Comparison of ENCODE assay signal across 17 cellular contexts in genomic region chr3:11539677-11540076, GRCh38.
DNase-seq lines count a peak whose midpoint lies in the region; ATAC-seq and TF ChIP-seq lines count a peak whose summit lies in the region.
"Had no signal": no experiment of that assay in that cellular context is flagged by ENCODE, and none has a peak within 500 bp of the region (broad histone marks: within the 10 kb centered on the region; RNA-seq: fewer than 3 reads in every experiment).

No MANE protein-coding gene starts in this region.

- peaks cover 29% of the 10 kb centered on the region for H3K4me1 Mint-ChIP-seq in neural progenitor cell
- peaks cover 76% of the 10 kb centered on the region for H3K4me1 Mint-ChIP-seq in nephron progenitor cell
- H3K4me1 Mint-ChIP-seq: activated CD4-positive, alpha-beta memory T cell treated with anti-CD3 and anti-CD28 coated beads, Interleukin-2, amount 10 ng/mL, durations not matched to agents 7 days and 5 days; activated naive CD8-positive, alpha-beta T cell treated with anti-CD3 and anti-CD28 coated beads, Interleukin-2, amount 50 U/mL, for 24 hours; B cell had no signal

- DNase-seq in DMS153 treated with DMSO at 0.1 percent for 48 hours (lab: John Stamatoyannopoulos, UW; ENCODE audit: unreplicated experiment) (peak; percentile 13), NCI-H1417 treated with DMSO at 0.1 percent for 48 hours (lab: John Stamatoyannopoulos, UW) (peak; percentile 42), neural progenitor cell (ENCODE audit: low spot score) (no peak), Ammon's horn (ENCODE audit: low spot score) (no peak), nephron progenitor cell (no peak), sciatic nerve (ENCODE audit: low spot score) (no peak)
- DNase-seq in stimulated activated CD4-positive, alpha-beta T cell treated with anti-CD3 and anti-CD28 coated beads, Interleukin-2, amount 100 ng/mL, for 24 hours = no peak
- DNase-seq: activated CD4-positive, alpha-beta memory T cell treated with anti-CD3 and anti-CD28 coated beads, Interleukin-2, amount 10 ng/mL, durations not matched to agents 7 days and 5 days; activated naive CD8-positive, alpha-beta T cell treated with anti-CD3 and anti-CD28 coated beads, Interleukin-2, amount 50 U/mL, for 24 hours; activated T-cell treated with anti-CD3 and anti-CD28 coated beads, Interleukin-2, amount 50 U/mL, for 72 hours; effector CD4-positive, alpha-beta T cell; HFFc6 had no signal

- peaks cover 10% of the 10 kb centered on the region for H3K36me3 Mint-ChIP-seq in neural progenitor cell
- H3K36me3 Mint-ChIP-seq in nephron progenitor cell (ENCODE audit: low read depth) = peaks cover 14% of the 10 kb centered on the region

- H3K4me1 ChIP-seq in neural progenitor cell = peaks cover 12% of the 10 kb centered on the region

- H3K27ac ChIP-seq in VCaP = peak overlapping the region; percentile 67
- no peak overlapping the region for H3K27ac ChIP-seq in neural progenitor cell
- H3K27ac ChIP-seq: breast epithelium, heart left ventricle, SK-N-MC had no signal

- no peaks in the 10 kb centered on the region for H3K79me2 ChIP-seq in neural progenitor cell (ENCODE audit: low read depth)

- no peak overlapping the region for H3K4me3 Mint-ChIP-seq in neural progenitor cell
- H3K4me3 Mint-ChIP-seq in nephron progenitor cell = no peak overlapping the region
- H3K4me3 Mint-ChIP-seq: activated CD4-positive, alpha-beta memory T cell treated with anti-CD3 and anti-CD28 coated beads, Interleukin-2, amount 10 ng/mL, durations not matched to agents 7 days and 5 days; activated naive CD8-positive, alpha-beta T cell treated with anti-CD3 and anti-CD28 coated beads, Interleukin-2, amount 50 U/mL, for 24 hours; activated T-cell treated with anti-CD3 and anti-CD28 coated beads, Interleukin-2, amount 50 U/mL, for 72 hours; B cell; HFFc6 had no signal

- H3K9me3 Mint-ChIP-seq in neural progenitor cell = peaks cover 6% of the 10 kb centered on the region
- H3K9me3 Mint-ChIP-seq in nephron progenitor cell = no peaks in the 10 kb centered on the region
- H3K9me3 Mint-ChIP-seq: activated CD4-positive, alpha-beta memory T cell treated with anti-CD3 and anti-CD28 coated beads, Interleukin-2, amount 10 ng/mL, durations not matched to agents 7 days and 5 days; activated naive CD8-positive, alpha-beta T cell treated with anti-CD3 and anti-CD28 coated beads, Interleukin-2, amount 50 U/mL, for 24 hours; activated T-cell treated with anti-CD3 and anti-CD28 coated beads, Interleukin-2, amount 50 U/mL, for 72 hours; HFFc6 had no signal

- H2AFZ ChIP-seq in neural progenitor cell (replicated peaks) = no peak overlapping the region

- intact Hi-C loops in sciatic nerve (cut with DNase I) = no loop called here

- H3K4me2 ChIP-seq in neural progenitor cell = no peak overlapping the region

- H3K27me3 ChIP-seq in neural progenitor cell = no peaks in the 10 kb centered on the region
- H3K27me3 ChIP-seq: breast epithelium, heart left ventricle had no signal

- no peaks in the 10 kb centered on the region for H4K20me1 ChIP-seq in neural progenitor cell (ENCODE audit: low read depth)

- ATAC-seq in sciatic nerve = no peak
- ATAC-seq: activated naive CD8-positive, alpha-beta T cell treated with anti-CD3 and anti-CD28 coated beads, Interleukin-2, amount 50 U/mL, for 24 hours; activated T-cell treated with anti-CD3 and anti-CD28 coated beads, Interleukin-2, amount 50 U/mL, for 72 hours; heart left ventricle had no signal

- no peaks in the 10 kb centered on the region for H3F3A ChIP-seq in neural progenitor cell (ENCODE audit: low read depth)

- H3K27me3 Mint-ChIP-seq in neural progenitor cell (ENCODE audit: insufficient read depth, low read depth) (peaks cover 4% of the 10 kb centered on the region), nephron progenitor cell (ENCODE audit: low read depth, poor library complexity) (peaks cover 8% of the 10 kb centered on the region)
- H3K27me3 Mint-ChIP-seq: activated CD4-positive, alpha-beta memory T cell treated with anti-CD3 and anti-CD28 coated beads, Interleukin-2, amount 10 ng/mL, durations not matched to agents 7 days and 5 days; activated naive CD8-positive, alpha-beta T cell treated with anti-CD3 and anti-CD28 coated beads, Interleukin-2, amount 50 U/mL, for 24 hours; B cell had no signal

- H3K9me3 ChIP-seq in neural progenitor cell (ENCODE audit: low read depth) = no peaks in the 10 kb centered on the region
- H3K9me3 ChIP-seq: breast epithelium had no signal

- H3K4me3 ChIP-seq in neural progenitor cell = no peak overlapping the region
- H3K4me3 ChIP-seq: breast epithelium, heart left ventricle, SK-N-MC had no signal

- H3K27ac Mint-ChIP-seq in neural progenitor cell (peak overlapping the region; percentile 58), nephron progenitor cell (no peak overlapping the region)
- H3K27ac Mint-ChIP-seq: activated CD4-positive, alpha-beta memory T cell treated with anti-CD3 and anti-CD28 coated beads, Interleukin-2, amount 10 ng/mL, durations not matched to agents 7 days and 5 days; activated naive CD8-positive, alpha-beta T cell treated with anti-CD3 and anti-CD28 coated beads, Interleukin-2, amount 50 U/mL, for 24 hours; activated T-cell treated with anti-CD3 and anti-CD28 coated beads, Interleukin-2, amount 50 U/mL, for 72 hours; B cell; HFFc6 had no signal

- no peaks in the 10 kb centered on the region for H3K36me3 ChIP-seq in neural progenitor cell
- H3K36me3 ChIP-seq: breast epithelium, heart left ventricle had no signal

- TF ChIP-seq CTCF in VCaP (conservative IDR thresholded peaks at IDR 0.05) = peak; percentile 91
- TF ChIP-seq CTCF in neural progenitor cell (IDR thresholded peaks at IDR 0.05) = peak; percentile 12
- no peak for TF ChIP-seq CTCF in nephron progenitor cell (IDR thresholded peaks at IDR 0.05)

- H3K9ac ChIP-seq in neural progenitor cell = no peak overlapping the region

Comparison
In these comparisons a context has a peak if more than half of its experiments do, and no peak if none do; other contexts are left out.
1. DNase-seq: peak in DMS153 treated with DMSO at 0.1 percent for 48 hours (single experiment) and NCI-H1417 treated with DMSO at 0.1 percent for 48 hours (single experiment); none in neural progenitor cell (single experiment), Ammon's horn (single experiment), nephron progenitor cell (single experiment), sciatic nerve (single experiment) and stimulated activated CD4-positive, alpha-beta T cell treated with anti-CD3 and anti-CD28 coated beads, Interleukin-2, amount 100 ng/mL, for 24 hours (0 of 2).